ENCODE assay signal across 8 cellular contexts in the genomic region with DNA sequence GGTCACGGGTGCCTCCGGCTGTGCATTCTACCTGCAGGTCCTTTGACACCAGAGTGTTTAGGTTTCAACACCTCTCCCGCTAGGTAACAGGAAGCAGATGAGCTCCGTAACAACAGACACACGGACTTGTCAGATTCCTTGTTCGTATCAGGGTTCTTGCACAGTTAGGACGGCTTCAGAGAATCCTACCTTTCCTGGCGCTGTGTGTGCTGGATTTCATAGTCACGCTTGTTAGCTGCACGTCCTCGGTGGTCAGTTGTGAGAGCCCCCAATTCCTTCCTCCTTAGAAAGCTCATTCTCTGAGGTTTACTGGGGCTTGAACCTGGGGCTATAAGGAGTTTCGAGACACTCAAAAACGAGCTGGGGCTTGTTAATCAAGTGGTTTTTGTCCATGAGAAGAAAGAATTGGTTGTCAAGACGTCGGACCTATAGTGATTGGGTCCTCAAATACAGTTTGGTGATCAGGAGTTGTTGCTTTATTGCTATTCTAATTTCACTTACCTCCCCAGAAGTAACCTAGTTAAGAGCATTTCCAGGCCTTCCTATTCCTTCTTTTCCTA. TPM values are rescaled to one million over a fixed set of nuclear protein-coding genes. Genes with fewer than 3 reads are reported as not detected.
DNase-seq lines count a peak whose midpoint lies in the region; ATAC-seq and TF ChIP-seq lines count a peak whose summit lies in the region.

No MANE protein-coding gene starts in this region.

- H3K27me3 ChIP-seq in heart right ventricle (no peaks in the 10 kb centered on the region), rectal smooth muscle tissue (ENCODE audit: control insufficient read depth, insufficient read depth, low read length) (no peaks in the 10 kb centered on the region)

- peak overlapping the region; percentile 89 for H3K9ac ChIP-seq in SK-N-MC (ENCODE audit: insufficient read length)
- H3K9ac ChIP-seq in rectal smooth muscle tissue (ENCODE audit: low read length), result peak overlapping the region; percentile 89

- no peaks in the 10 kb centered on the region for H3K9me3 ChIP-seq in heart right ventricle
- no peaks in the 10 kb centered on the region for H3K9me3 ChIP-seq in SK-N-MC (ENCODE audit: low read depth, low read length)

- intact Hi-C loops in heart right ventricle (cut with DNase I), result loop anchor here in 5 of 10 donors (2.0 to 5.0 kb wide), 3 partner anchors 29 to 42 kb away; partner anchors contain the start of genes PACSIN3 (in 3 of the 5), ARFGAP2 (in 2 of the 5) and NR1H3 (in 1 of the 5)
- intact Hi-C loops in Right ventricle myocardium superior (cut with DNase I), result loop anchor here (2.0 kb wide), 1 partner anchor 39 kb away; the partner anchor contains the start of gene ARFGAP2

- DNase-seq in heart right ventricle (no peak), Right ventricle myocardium superior (no peak), SK-N-MC (ENCODE audit: low read depth, low spot score) (no peak), fibroblast of the aortic adventitia (ENCODE audit: low read depth) (no peak)

- 11 to 17% methylated on average over 15 of the region's 15 CpGs for WGBS in heart right ventricle, 2 donors

- H3K4me1 ChIP-seq in heart right ventricle (peaks cover 11 to 55% (median 28%) of the 10 kb centered on the region in 9 donors), rectal smooth muscle tissue (ENCODE audit: control insufficient read depth, insufficient read depth, low read length) (peaks cover 8% of the 10 kb centered on the region)

- H3K27ac ChIP-seq in heart right ventricle, result peak overlapping the region; percentile 76 to 97 (median 90)
- H3K27ac ChIP-seq in SK-N-MC, result peak overlapping the region; percentile 85; the same call in 1 of the 2 replicates
- peak overlapping the region; percentile 93 for H3K27ac ChIP-seq in rectal smooth muscle tissue (ENCODE audit: low read depth, low read length)

- no peak for TF ChIP-seq CTCF in heart right ventricle (IDR thresholded peaks at IDR 0.05)
- no peak for TF ChIP-seq CTCF in fibroblast of the aortic adventitia (IDR thresholded peaks at IDR 0.05; ENCODE audit: insufficient read depth, low read length)

- H3K36me3 ChIP-seq in heart right ventricle (peaks cover 0 to 35% (median 0%) of the 10 kb centered on the region in 9 donors), SK-N-MC (ENCODE audit: insufficient read depth, low read length) (0 out of 2 replicates have a peak, but pooled peaks cover 1% of the 10 kb centered on the region), rectal smooth muscle tissue (ENCODE audit: control insufficient read depth, insufficient read depth, low read length) (no peaks in the 10 kb centered on the region)

- H3K4me3 ChIP-seq in heart right ventricle, result peak overlapping the region; percentile 49 to 85 (median 66)
- peak overlapping the region; percentile 93 for H3K4me3 ChIP-seq in SK-N-MC
- peak overlapping the region; percentile 72 for H3K4me3 ChIP-seq in fibroblast of the aortic adventitia (ENCODE audit: low read depth, low read length)
- peak overlapping the region; percentile 85 for H3K4me3 ChIP-seq in rectal smooth muscle tissue (ENCODE audit: low read length)

- ATAC-seq in heart right ventricle (no peak), Right ventricle myocardium superior (ENCODE audit: poor library complexity) (no peak), HG02763 (IDR thresholded peaks at IDR 0.05; ENCODE audit: unreplicated experiment) (no peak), GM18517 (IDR thresholded peaks at IDR 0.05; ENCODE audit: unreplicated experiment) (no peak), HG02610 (IDR thresholded peaks at IDR 0.05; ENCODE audit: unreplicated experiment) (no peak)

RNA-seq across cellular contexts. Expression of gene DDB2, which starts 0.7 kb away (rescaled TPM):
- total RNA-seq in heart right ventricle (10 to 100 TPM in 4 of 10 donors, 1 to 10 TPM in 6; 6.4 to 22.5 (median 8.3) TPM), Right ventricle myocardium superior (9.3 TPM), fibroblast of the aortic adventitia (ENCODE audit: low replicate concordance) (47.2 and 99.4 TPM in 2 replicates)
- 10 to 100 TPM in 1 of 2 donors, 1 to 10 TPM in 1; 8.1 to 30.6 TPM for polyA plus RNA-seq in heart right ventricle

RNA-seq across cellular contexts. Expression of gene PACSIN3, which starts 29.2 kb away (rescaled TPM):
- total RNA-seq in heart right ventricle (100 to 1,000 TPM; 146 to 335 (median 257) TPM), Right ventricle myocardium superior (175 TPM), fibroblast of the aortic adventitia (ENCODE audit: low replicate concordance) (28.8 and 31.6 TPM in 2 replicates)
- 100 to 1,000 TPM; 163 to 209 TPM for polyA plus RNA-seq in heart right ventricle

RNA-seq across cellular contexts. Expression of gene ACP2, which starts 33.2 kb away (rescaled TPM):
- total RNA-seq in heart right ventricle, result 10 to 100 TPM; 17.2 to 38.8 (median 21.8) TPM
- polyA plus RNA-seq in heart right ventricle, result 10 to 100 TPM; 28.9 to 42.6 TPM
- total RNA-seq in Right ventricle myocardium superior, result 18.4 TPM
- total RNA-seq in fibroblast of the aortic adventitia (ENCODE audit: low replicate concordance), result 8.4 and 24.9 TPM in 2 replicates

RNA-seq across cellular contexts. Expression of gene ARFGAP2, which starts 38.8 kb away (rescaled TPM):
- total RNA-seq in heart right ventricle (10 to 100 TPM; 55.7 to 69.7 (median 62.9) TPM), Right ventricle myocardium superior (46.1 TPM), fibroblast of the aortic adventitia (ENCODE audit: low replicate concordance) (98.5 and 152 TPM in 2 replicates)
- polyA plus RNA-seq in heart right ventricle, result 10 to 100 TPM; 47.8 to 70.2 TPM

RNA-seq across cellular contexts. Expression of gene NR1H3, which starts 42.4 kb away (rescaled TPM):
- 10 to 100 TPM in 4 of 10 donors, 1 to 10 TPM in 6; 6.6 to 26.5 (median 9.7) TPM for total RNA-seq in heart right ventricle
- 10 to 100 TPM; 15.5 to 49.2 TPM for polyA plus RNA-seq in heart right ventricle
- 19.1 TPM for total RNA-seq in Right ventricle myocardium superior
- total RNA-seq in fibroblast of the aortic adventitia (ENCODE audit: low replicate concordance), result 8.8 and 22.0 TPM in 2 replicates
